14 cellular contexts compared by ENCODE assay signal in genomic region chr6:86936834-86937218, GRCh38. TPM values are rescaled to one million over a fixed set of nuclear protein-coding genes. Genes with fewer than 3 reads are reported as not detected.
DNase-seq lines count a peak whose midpoint lies in the region; ATAC-seq, FAIRE-seq and TF ChIP-seq lines count a peak whose summit lies in the region.
"Had no signal": no experiment of that assay in that cellular context is flagged by ENCODE, and none has a peak within 500 bp of the region (broad histone marks: within the 10 kb centered on the region; RNA-seq: fewer than 3 reads in every experiment).

No MANE protein-coding gene starts in this region.

- H3K4me3 Mint-ChIP-seq in progenitor cell of endocrine pancreas (ENCODE audit: low read depth) (peak overlapping the region; percentile 76), T-cell (no peak overlapping the region)
- H3K4me3 Mint-ChIP-seq: activated CD8-positive, alpha-beta memory T cell treated with anti-CD3 and anti-CD28 coated beads, Interleukin-2, amount 10 ng/mL, durations not matched to agents 7 days and 5 days; CD4-positive, alpha-beta memory T cell had no signal

- CTCF ChIA-PET in T-cell (lab: Charles Lee) = no interaction called here

- H3K27me3 ChIP-seq in HUES48 (ENCODE audit: control insufficient read depth, insufficient read depth, low read length) = peaks cover 38% of the 10 kb centered on the region
- H3K27me3 ChIP-seq in foreskin keratinocyte = peaks cover 42% of the 10 kb centered on the region

- TF ChIP-seq CTCF in foreskin keratinocyte (conservative IDR thresholded peaks at IDR 0.05) = no peak
- TF ChIP-seq CTCF in progenitor cell of endocrine pancreas (IDR thresholded peaks at IDR 0.05; ENCODE audit: unreplicated experiment) = no peak

- H3K27ac Mint-ChIP-seq in progenitor cell of endocrine pancreas (no peak overlapping the region), T-cell (no peak overlapping the region)
- H3K27ac Mint-ChIP-seq: activated CD8-positive, alpha-beta memory T cell treated with anti-CD3 and anti-CD28 coated beads, Interleukin-2, amount 10 ng/mL, durations not matched to agents 7 days and 5 days; CD4-positive, alpha-beta memory T cell had no signal

- H3K36me3 Mint-ChIP-seq in progenitor cell of endocrine pancreas (ENCODE audit: insufficient read depth) (no peaks in the 10 kb centered on the region), T-cell (no peaks in the 10 kb centered on the region)
- H3K36me3 Mint-ChIP-seq: activated CD8-positive, alpha-beta memory T cell treated with anti-CD3 and anti-CD28 coated beads, Interleukin-2, amount 10 ng/mL, durations not matched to agents 7 days and 5 days; CD4-positive, alpha-beta memory T cell had no signal

- DNase-seq in foreskin keratinocyte = no peak
- no peak for DNase-seq in progenitor cell of endocrine pancreas (ENCODE audit: low spot score, unreplicated experiment)
- no peak for DNase-seq in T-cell
- no peak for DNase-seq in GM12892 (ENCODE audit: insufficient read length)
- no peak for DNase-seq in foreskin melanocyte
- no peak for DNase-seq in erythroblast (lab: John Stamatoyannopoulos, UW)
- DNase-seq: activated CD8-positive, alpha-beta memory T cell treated with anti-CD3 and anti-CD28 coated beads, Interleukin-2, amount 10 ng/mL, durations not matched to agents 7 days and 5 days; NCI-H446 treated with DMSO at 0.1 percent for 48 hours had no signal

- no peaks in the 10 kb centered on the region for H3K9me3 Mint-ChIP-seq in progenitor cell of endocrine pancreas (ENCODE audit: low read depth)
- H3K9me3 Mint-ChIP-seq in T-cell = peaks cover 0 to 8% (median 0%) of the 10 kb centered on the region in 3 donors

- ATAC-seq in GM18909 (IDR thresholded peaks at IDR 0.05; ENCODE audit: poor library complexity, unreplicated experiment) = peak; percentile 15
- ATAC-seq in foreskin keratinocyte = peak; percentile 30
- no peak for ATAC-seq in T-cell (replicated peaks in 1 of 4)
- ATAC-seq: activated CD8-positive, alpha-beta memory T cell treated with anti-CD3 and anti-CD28 coated beads, Interleukin-2, amount 10 ng/mL, durations not matched to agents 7 days and 5 days had no signal

- H3K36me3 ChIP-seq in HUES48 (ENCODE audit: control insufficient read depth, insufficient read depth, low read length) = no peaks in the 10 kb centered on the region
- H3K36me3 ChIP-seq: heart left ventricle, neutrophil had no signal

- peaks cover 8% of the 10 kb centered on the region for H3K4me1 ChIP-seq in HUES48 (ENCODE audit: control insufficient read depth, insufficient read depth, low read length)
- no peaks in the 10 kb centered on the region for H3K4me1 ChIP-seq in foreskin keratinocyte

- POLR2A ChIA-PET in T-cell (lab: Charles Lee) = no interaction called here

- H3K4me1 Mint-ChIP-seq in progenitor cell of endocrine pancreas (ENCODE audit: low read depth) = peaks cover 6% of the 10 kb centered on the region
- peaks cover 0 to 3% (median 0%) of the 10 kb centered on the region in 3 donors for H3K4me1 Mint-ChIP-seq in T-cell
- H3K4me1 Mint-ChIP-seq: activated CD8-positive, alpha-beta memory T cell treated with anti-CD3 and anti-CD28 coated beads, Interleukin-2, amount 10 ng/mL, durations not matched to agents 7 days and 5 days; CD4-positive, alpha-beta memory T cell had no signal

- H3K4me3 ChIP-seq in HUES48 (ENCODE audit: low read depth, low read length) = peak overlapping the region; percentile 67

- H3K27ac ChIP-seq in HUES48 (ENCODE audit: low read depth, low read length) (no peak overlapping the region), foreskin keratinocyte (no peak overlapping the region)
- H3K27ac ChIP-seq: heart left ventricle, neutrophil had no signal

- no peak overlapping the region for H3K9ac ChIP-seq in HUES48 (ENCODE audit: low read depth, low read length)

- no peak for TF ChIP-seq POLR2A in GM12892 (IDR thresholded peaks at IDR 0.05; ENCODE audit: low read depth, low read length)
- TF ChIP-seq POLR2A in erythroblast (IDR thresholded peaks at IDR 0.05; ENCODE audit: low read length) = no peak

- H3K27me3 Mint-ChIP-seq in progenitor cell of endocrine pancreas (peaks cover 62% of the 10 kb centered on the region), T-cell (peaks cover 47 to 51% of the 10 kb centered on the region in 2 donors)

- H3K9me3 ChIP-seq in HUES48 (ENCODE audit: control insufficient read depth, insufficient read depth, low read length) = no peaks in the 10 kb centered on the region
- H3K9me3 ChIP-seq: heart left ventricle, neutrophil had no signal

- FAIRE-seq in GM12892 (lab: Jason Lieb, UNC) = no peak
- FAIRE-seq: bronchial epithelial cell had no signal

RNA-seq across cellular contexts. Expression of gene HTR1E, which starts 0.5 kb away (rescaled TPM):
- total RNA-seq in foreskin keratinocyte (not detected in 2 replicates), progenitor cell of endocrine pancreas (0.13 TPM in 1 of 2 replicates, not detected in the other), T-cell (not detected)
- not detected in 2 replicates for polyA plus RNA-seq in foreskin keratinocyte
- not detected for polyA plus RNA-seq in GM12892 (2012; ENCODE audit: missing spikeins)
- total RNA-seq: activated CD8-positive, alpha-beta memory T cell treated with anti-CD3 and anti-CD28 coated beads, Interleukin-2, amount 10 ng/mL, durations not matched to agents 7 days and 5 days; bronchial epithelial cell; CD4-positive, alpha-beta memory T cell; heart left ventricle had no signal
- polyA plus RNA-seq: CD4-positive, alpha-beta memory T cell; heart left ventricle had no signal

Comparison
In these comparisons a context has a peak if more than half of its experiments do, and no peak if none do; other contexts are left out.
1. ATAC-seq: peak in GM18909 (single experiment) and foreskin keratinocyte (single experiment); none in T-cell (0 of 4).